Comparison of ENCODE assay signal across 23 cellular contexts in genomic region chr15:91473894-91474293, GRCh38.
DNase-seq lines count a peak whose midpoint lies in the region; ATAC-seq, FAIRE-seq and TF ChIP-seq lines count a peak whose summit lies in the region.
"Had no signal": no experiment of that assay in that cellular context is flagged by ENCODE, and none has a peak within 500 bp of the region (broad histone marks: within the 10 kb centered on the region; RNA-seq: fewer than 3 reads in every experiment).

No MANE protein-coding gene starts in this region.

- H3K27me3 Mint-ChIP-seq in activated CD4-positive, alpha-beta T cell treated with anti-CD3 and anti-CD28 coated beads, Interleukin-2, amount 10 ng/mL, durations not matched to agents 7 days and 5 days: no peaks in the 10 kb centered on the region
- H3K27me3 Mint-ChIP-seq in astrocyte (ENCODE audit: low read depth, unreplicated experiment): no peaks in the 10 kb centered on the region
- peaks cover 4% of the 10 kb centered on the region for H3K27me3 Mint-ChIP-seq in type B pancreatic cell
- H3K27me3 Mint-ChIP-seq: CD4-positive, alpha-beta T cell had no signal

- TF ChIP-seq CTCF in astrocyte (IDR thresholded peaks at IDR 0.05; ENCODE audit: insufficient read depth, low read depth, low read length): no peak
- TF ChIP-seq CTCF in fibroblast of the aortic adventitia (IDR thresholded peaks at IDR 0.05; ENCODE audit: insufficient read depth, low read length): no peak
- TF ChIP-seq CTCF in type B pancreatic cell (conservative IDR thresholded peaks at IDR 0.05): no peak

- no peaks in the 10 kb centered on the region for H3K27me3 ChIP-seq in astrocyte (ENCODE audit: insufficient read depth, low read length)
- H3K27me3 ChIP-seq: BE2C had no signal

- H3K36me3 Mint-ChIP-seq in activated CD4-positive, alpha-beta T cell treated with anti-CD3 and anti-CD28 coated beads, Interleukin-2, amount 10 ng/mL, durations not matched to agents 7 days and 5 days (ENCODE audit: low read depth): peaks cover 39% of the 10 kb centered on the region
- H3K36me3 Mint-ChIP-seq in astrocyte (ENCODE audit: low read depth, unreplicated experiment) (no peaks in the 10 kb centered on the region), type B pancreatic cell (no peaks in the 10 kb centered on the region)

- H3K27ac Mint-ChIP-seq in activated CD4-positive, alpha-beta T cell treated with anti-CD3 and anti-CD28 coated beads, Interleukin-2, amount 10 ng/mL, durations not matched to agents 7 days and 5 days: peak overlapping the region; percentile 47
- H3K27ac Mint-ChIP-seq in astrocyte (ENCODE audit: unreplicated experiment) (no peak overlapping the region), type B pancreatic cell (no peak overlapping the region)
- H3K27ac Mint-ChIP-seq: CD4-positive, alpha-beta T cell; GM23338 had no signal

- DNase-seq in activated CD4-positive, alpha-beta T cell treated with anti-CD3 and anti-CD28 coated beads, Interleukin-2, amount 10 ng/mL, durations not matched to agents 7 days and 5 days: no peak
- no peak for DNase-seq in activated CD4-positive, alpha-beta T cell treated with anti-CD3 and anti-CD28 coated beads, Interleukin-2, amount 50 U/mL, for 4 hours
- DNase-seq in HCEC 1CT (peak; percentile 4), astrocyte (ENCODE audit: low read depth) (peak; percentile 37), fibroblast of the aortic adventitia (ENCODE audit: low read depth) (peak; percentile 51), epidermal melanocyte (ENCODE audit: insufficient read length, low spot score) (no peak), type B pancreatic cell (ENCODE audit: extremely low spot score, unreplicated experiment) (no peak)
- DNase-seq: BE2C; Caco-2; CD4-positive, alpha-beta T cell; GDM1; KBM-7; NCI-H1417; NCI-H187 treated with DMSO at 0.1 percent for 48 hours; NCI-H226; NCI-H524 treated with DMSO at 0.1 percent for 48 hours; PC-3 had no signal

- CTCF ChIA-PET in activated CD4-positive, alpha-beta T cell treated with anti-CD3 and anti-CD28 coated beads, Interleukin-2, amount 10 ng/mL, durations not matched to agents 7 days and 5 days (lab: Charles Lee): no interaction called here

- peaks cover 29% of the 10 kb centered on the region for H3K9me3 Mint-ChIP-seq in activated CD4-positive, alpha-beta T cell treated with anti-CD3 and anti-CD28 coated beads, Interleukin-2, amount 10 ng/mL, durations not matched to agents 7 days and 5 days
- no peaks in the 10 kb centered on the region for H3K9me3 Mint-ChIP-seq in astrocyte (ENCODE audit: unreplicated experiment)
- H3K9me3 Mint-ChIP-seq in type B pancreatic cell: no peaks in the 10 kb centered on the region
- H3K9me3 Mint-ChIP-seq: GM23338 had no signal

- no peak overlapping the region for H3K27ac ChIP-seq in astrocyte (ENCODE audit: low read depth, low read length)
- H3K27ac ChIP-seq: 22Rv1, SJSA1 had no signal

- FAIRE-seq in astrocyte (lab: Jason Lieb, UNC): no peak
- FAIRE-seq: GM19239 had no signal

- H3K79me2 ChIP-seq in astrocyte (ENCODE audit: insufficient read depth, low read length): no peaks in the 10 kb centered on the region

- H3K4me3 ChIP-seq in astrocyte (ENCODE audit: insufficient read depth, low read depth, low read length) (no peak overlapping the region), fibroblast of the aortic adventitia (ENCODE audit: low read depth, low read length) (no peak overlapping the region)
- H3K4me3 ChIP-seq: GM23338, SJSA1 had no signal

- peaks cover 54% of the 10 kb centered on the region for H3K4me1 Mint-ChIP-seq in activated CD4-positive, alpha-beta T cell treated with anti-CD3 and anti-CD28 coated beads, Interleukin-2, amount 10 ng/mL, durations not matched to agents 7 days and 5 days
- no peaks in the 10 kb centered on the region for H3K4me1 Mint-ChIP-seq in astrocyte (ENCODE audit: low read depth, unreplicated experiment)
- H3K4me1 Mint-ChIP-seq in type B pancreatic cell (ENCODE audit: unreplicated experiment): no peaks in the 10 kb centered on the region
- H3K4me1 Mint-ChIP-seq: GM23338 had no signal

- ATAC-seq in GM18861 (IDR thresholded peaks at IDR 0.05; ENCODE audit: unreplicated experiment): no peak
- ATAC-seq: GM23338, HCT116, PC-3 had no signal

- H3K4me2 ChIP-seq in astrocyte (ENCODE audit: low read length): no peak overlapping the region
- H3K4me2 ChIP-seq: GM23338 had no signal

- no peak overlapping the region for H2AFZ ChIP-seq in astrocyte (ENCODE audit: low read depth, low read length)
- H2AFZ ChIP-seq: GM23338 had no signal

- H3K9ac ChIP-seq in astrocyte (ENCODE audit: low read length): no peak overlapping the region

- H3K36me3 ChIP-seq in astrocyte (ENCODE audit: insufficient read depth, low read length): no peaks in the 10 kb centered on the region
- H3K36me3 ChIP-seq: BE2C, SJSA1 had no signal

- H3K4me3 Mint-ChIP-seq in activated CD4-positive, alpha-beta T cell treated with anti-CD3 and anti-CD28 coated beads, Interleukin-2, amount 10 ng/mL, durations not matched to agents 7 days and 5 days: no peak overlapping the region
- H3K4me3 Mint-ChIP-seq in astrocyte (ENCODE audit: unreplicated experiment): no peak overlapping the region
- no peak overlapping the region for H3K4me3 Mint-ChIP-seq in type B pancreatic cell
- H3K4me3 Mint-ChIP-seq: CD4-positive, alpha-beta T cell; GM23338 had no signal

- POLR2A ChIA-PET in activated CD4-positive, alpha-beta T cell treated with anti-CD3 and anti-CD28 coated beads, Interleukin-2, amount 10 ng/mL, durations not matched to agents 7 days and 5 days (lab: Charles Lee): no interaction called here

- H3K4me1 ChIP-seq in astrocyte (ENCODE audit: insufficient read depth, low read length): no peaks in the 10 kb centered on the region
- H3K4me1 ChIP-seq: SJSA1 had no signal

- no peaks in the 10 kb centered on the region for H4K20me1 ChIP-seq in astrocyte (ENCODE audit: insufficient read depth, low read length)

- no peaks in the 10 kb centered on the region for H3K9me3 ChIP-seq in astrocyte (ENCODE audit: insufficient read depth, low read depth, low read length)
- H3K9me3 ChIP-seq: BE2C, Caco-2, SJSA1 had no signal

Comparison
In these comparisons a context has a peak if more than half of its experiments do, and no peak if none do; other contexts are left out.
1. DNase-seq: peak in HCEC 1CT (single experiment), astrocyte (single experiment) and fibroblast of the aortic adventitia (single experiment); none in activated CD4-positive, alpha-beta T cell treated with anti-CD3 and anti-CD28 coated beads, Interleukin-2, amount 10 ng/mL, durations not matched to agents 7 days and 5 days (single experiment), activated CD4-positive, alpha-beta T cell treated with anti-CD3 and anti-CD28 coated beads, Interleukin-2, amount 50 U/mL, for 4 hours (0 of 2), epidermal melanocyte (single experiment) and type B pancreatic cell (single experiment).